8 cellular contexts compared by ENCODE assay signal in the genomic region with DNA sequence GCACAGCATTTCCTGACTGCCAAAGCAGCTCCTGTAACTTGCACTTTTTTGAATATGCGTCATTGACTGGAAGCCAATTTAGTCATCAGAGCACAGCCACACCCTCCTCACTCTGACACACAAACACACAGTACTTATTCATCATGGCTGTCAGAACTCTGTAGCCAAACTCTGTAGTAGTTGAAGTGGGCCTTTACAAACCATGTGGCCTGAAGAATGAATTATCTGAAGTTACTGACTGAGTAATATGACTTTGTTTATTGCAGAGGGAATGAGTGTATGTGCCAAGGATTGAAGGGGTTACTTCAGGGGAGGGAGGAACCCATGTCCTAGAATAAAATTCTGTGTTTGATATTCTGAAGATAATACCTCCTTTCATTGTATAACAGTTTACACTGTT.
DNase-seq lines count a peak whose midpoint lies in the region; ATAC-seq and TF ChIP-seq lines count a peak whose summit lies in the region.

No MANE protein-coding gene starts in this region.

- DNase-seq in stimulated activated CD4-positive, alpha-beta T cell treated with anti-CD3 and anti-CD28 coated beads, Interleukin-1b, Interleukin-23, amount 100 ng/mL, for 48 hours: peak; percentile 26
- DNase-seq in stimulated activated CD4-positive, alpha-beta T cell treated with anti-CD3 and anti-CD28 coated beads, Interleukin-12 subunit alpha, Interleukin-12 subunit beta, amount 100 ng/mL, for 4 hours: no peak
- DNase-seq in fibroblast of gingiva (ENCODE audit: low read depth): peak; percentile 88
- peak; percentile 42 for DNase-seq in putamen (ENCODE audit: low spot score)
- no peak for DNase-seq in effector CD4-positive, alpha-beta T cell

- ATAC-seq in HG03045 (IDR thresholded peaks at IDR 0.05; ENCODE audit: unreplicated experiment) (no peak), HG03460 (IDR thresholded peaks at IDR 0.05; ENCODE audit: unreplicated experiment) (no peak)

- TF ChIP-seq POLR2A in Raji (IDR thresholded peaks at IDR 0.05; ENCODE audit: insufficient read depth, low read depth, low read length): peak; percentile 26; the same call in 1 of the 2 replicates

Comparison
In these comparisons a context has a peak if more than half of its experiments do, and no peak if none do; other contexts are left out.
1. DNase-seq: peak in stimulated activated CD4-positive, alpha-beta T cell treated with anti-CD3 and anti-CD28 coated beads, Interleukin-1b, Interleukin-23, amount 100 ng/mL, for 48 hours (single experiment), fibroblast of gingiva (single experiment) and putamen (single experiment); none in stimulated activated CD4-positive, alpha-beta T cell treated with anti-CD3 and anti-CD28 coated beads, Interleukin-12 subunit alpha, Interleukin-12 subunit beta, amount 100 ng/mL, for 4 hours (single experiment) and effector CD4-positive, alpha-beta T cell (single experiment).